Comparison of ENCODE assay signal across 8 cellular contexts in genomic region chr12:105083551-105084105, GRCh38. TPM values are rescaled to one million over a fixed set of nuclear protein-coding genes. Genes with fewer than 3 reads are reported as not detected.
DNase-seq lines count a peak whose midpoint lies in the region; ATAC-seq and TF ChIP-seq lines count a peak whose summit lies in the region.

No MANE protein-coding gene starts in this region.

- intact Hi-C loops in mammary epithelial cell (cut with micrococcal nuclease), result loop anchor here (1.0 to 2.0 kb wide), 3 partner anchors 17 to 77 kb away; partner anchors contain the start of gene WASHC4

- in situ Hi-C loops in mammary epithelial cell (cut with MboI; ENCODE audit: low sequenced_read_pairs in 2 of 2), result no loop called here

- H3K9ac ChIP-seq in BLaER1 (0 out of 2 replicates have a peak overlapping the region, but pooled peaks have one; percentile 40), mammary epithelial cell (ENCODE audit: insufficient read depth, low read length) (peak overlapping the region; percentile 78), skeletal muscle satellite cell (ENCODE audit: low read depth, low read length) (peak overlapping the region; percentile 82)

- WGBS in mammary epithelial cell (ENCODE audit: low coverage, missing lambda C conversion rate), result 6% methylated on average over 16 of the region's 18 CpGs

- peak overlapping the region; percentile 59 for H3K4me3 ChIP-seq in BLaER1
- H3K4me3 ChIP-seq in mammary epithelial cell (replicated peaks in 1 of 3; ENCODE audit: insufficient read depth in 1 of 3, low read depth in 2 of 3, low read length in 3 of 3), result peak overlapping the region; percentile 68 to 84 (median 74)
- H3K4me3 ChIP-seq in skeletal muscle satellite cell (ENCODE audit: low read length), result peak overlapping the region; percentile 84

- H3K4me1 ChIP-seq in BLaER1 (peaks cover 8% of the 10 kb centered on the region; the same call in 1 of the 2 replicates), mammary epithelial cell (ENCODE audit: insufficient read depth, low read length) (peaks cover 12% of the 10 kb centered on the region), skeletal muscle satellite cell (ENCODE audit: control insufficient read depth, insufficient read depth, low read length) (peaks cover 8% of the 10 kb centered on the region)

- dilution Hi-C loops in mammary epithelial cell (cut with HindIII; ENCODE audit: low sequenced_read_pairs), result no loop called here

- peak overlapping the region; percentile 86 for H2AFZ ChIP-seq in mammary epithelial cell (ENCODE audit: low read depth, low read length)

- H3K4me2 ChIP-seq in BLaER1 (peak overlapping the region; percentile 69), mammary epithelial cell (ENCODE audit: insufficient read depth, low read depth, low read length) (peak overlapping the region; percentile 88), skeletal muscle satellite cell (ENCODE audit: low read length) (peak overlapping the region; percentile 93)

- H4K20me1 ChIP-seq in BLaER1 (no peaks in the 10 kb centered on the region), mammary epithelial cell (ENCODE audit: insufficient read depth, low read length) (no peaks in the 10 kb centered on the region)

- H3K27ac ChIP-seq in BLaER1, result no peak overlapping the region
- H3K27ac ChIP-seq in mammary epithelial cell (ENCODE audit: insufficient read depth, low read depth, low read length), result peak overlapping the region; percentile 66

- ATAC-seq in GM21619 (IDR thresholded peaks at IDR 0.05; ENCODE audit: unreplicated experiment) (peak; percentile 26), HG03460 (IDR thresholded peaks at IDR 0.05; ENCODE audit: unreplicated experiment) (no peak)

- H3K79me2 ChIP-seq in mammary epithelial cell (ENCODE audit: insufficient read depth, low read length), result peaks cover 28% of the 10 kb centered on the region

- DNase-seq in NOMO-1 treated with DMSO at 0.1 percent for 48 hours (lab: John Stamatoyannopoulos, UW; ENCODE audit: unreplicated experiment), result peak; percentile 22
- DNase-seq in mammary epithelial cell, result peak; percentile 58
- DNase-seq in inferior parietal cortex (ENCODE audit: extremely low spot score), result peak; percentile 52
- no peak for DNase-seq in SW 1271 (lab: John Stamatoyannopoulos, UW)

- no peaks in the 10 kb centered on the region for H3K36me3 ChIP-seq in BLaER1
- H3K36me3 ChIP-seq in mammary epithelial cell (ENCODE audit: insufficient read depth, low read length), result no peaks in the 10 kb centered on the region
- H3K36me3 ChIP-seq in skeletal muscle satellite cell (ENCODE audit: insufficient read depth, low read length), result no peaks in the 10 kb centered on the region

- TSS peak; percentile 33 for BruUV-seq in mammary epithelial cell (replicated peaks; lab: Mats Ljungman, UMichigan)

- CTCF ChIA-PET in mammary epithelial cell (lab: Charles Lee; ENCODE audit: low non-redundant PET), result interaction anchor here (0.7 kb wide), 1 partner anchor 15 kb away, joined by 3 read pairs; no protein-coding TSS in a partner anchor

- no peak for TF ChIP-seq CTCF in mammary epithelial cell (conservative IDR thresholded peaks at IDR 0.05 in 1 of 2, IDR thresholded peaks at IDR 0.05 in 1 of 2; ENCODE audit: extremely low read depth in 1 of 2, insufficient read depth in 1 of 2, low read depth in 1 of 2, low read length in 2 of 2)

- H3K27me3 ChIP-seq in BLaER1, result peaks cover 19% of the 10 kb centered on the region
- no peaks in the 10 kb centered on the region for H3K27me3 ChIP-seq in mammary epithelial cell (ENCODE audit: insufficient read depth, low read length)
- no peaks in the 10 kb centered on the region for H3K27me3 ChIP-seq in skeletal muscle satellite cell (ENCODE audit: control insufficient read depth, insufficient read depth, low read length)

- H3K9me3 ChIP-seq in BLaER1 (peaks cover 25% of the 10 kb centered on the region), mammary epithelial cell (replicated peaks; ENCODE audit: insufficient read depth, low read length) (no peaks in the 10 kb centered on the region), skeletal muscle satellite cell (replicated peaks; ENCODE audit: low read length) (no peaks in the 10 kb centered on the region)

RNA-seq across cellular contexts. Expression of gene ALDH1L2, which starts 0.6 kb away (rescaled TPM):
- total RNA-seq in mammary epithelial cell, result 10 to 100 TPM; 61.7 to 92.1 TPM
- 19.6 TPM for polyA plus RNA-seq in mammary epithelial cell
- polyA minus RNA-seq in mammary epithelial cell, result 43.4 TPM
- total RNA-seq in skeletal muscle satellite cell (2012; rRNA removed), result 29.2 and 34.3 TPM in 2 replicates

RNA-seq across cellular contexts. Expression of gene WASHC4, which starts 23.9 kb away (rescaled TPM):
- 10 to 100 TPM; 48.4 to 75.2 TPM for total RNA-seq in mammary epithelial cell
- 16.4 TPM for polyA plus RNA-seq in mammary epithelial cell
- polyA minus RNA-seq in mammary epithelial cell, result 39.6 TPM
- 65.7 and 76.0 TPM in 2 replicates for total RNA-seq in skeletal muscle satellite cell (2012; rRNA removed)

Comparison
In these comparisons a context has a peak if more than half of its experiments do, and no peak if none do; other contexts are left out.
1. DNase-seq: peak in NOMO-1 treated with DMSO at 0.1 percent for 48 hours (single experiment), mammary epithelial cell (single experiment) and inferior parietal cortex (single experiment); none in SW 1271 (0 of 2).
2. Peak in every context shown above with its lines, with median percentiles within 50 percentile points of each other: H3K4me2 ChIP-seq, H3K4me3 ChIP-seq and H3K9ac ChIP-seq.